Comparison of ENCODE assay signal across 9 cellular contexts in genomic region chr5:177362102-177362868, GRCh38. TPM values are rescaled to one million over a fixed set of nuclear protein-coding genes. Genes with fewer than 3 reads are reported as not detected.
A peak's percentile ranks its signal among the peaks of the same experiment; 100 is the strongest.
DNase-seq lines count a peak whose midpoint lies in the region; ATAC-seq and TF ChIP-seq lines count a peak whose summit lies in the region.
"Had no signal": no experiment of that assay in that cellular context is flagged by ENCODE, and none has a peak within 500 bp of the region (broad histone marks: within the 10 kb centered on the region; RNA-seq: fewer than 3 reads in every experiment).

No MANE protein-coding gene starts in this region.

- intact Hi-C loops in vagina (cut with DNase I), result no loop called here

- H3K36me3 ChIP-seq in liver (ENCODE audit: control insufficient read depth in 4 of 4, insufficient read depth in 3 of 4, low read depth in 1 of 4, low read length in 3 of 4) (no peaks in the 10 kb centered on the region), vagina (no peaks in the 10 kb centered on the region)

- H3K36me3 Mint-ChIP-seq in activated naive CD4-positive, alpha-beta T cell treated with anti-CD3 and anti-CD28 coated beads, Interleukin-2, amount 50 U/mL, for 24 hours, result peaks cover 2% of the 10 kb centered on the region

- peak overlapping the region; percentile 29 to 37 for H3K9ac ChIP-seq in liver (ENCODE audit: low read depth in 1 of 2, low read length in 2 of 2)

- H3K4me3 ChIP-seq in liver (ENCODE audit: low read depth in 1 of 3, low read length in 3 of 3) (peak overlapping the region in 2 of 3 donors; percentile 50 to 66), vagina (peak overlapping the region; percentile 50 to 51)

- no peak for TF ChIP-seq RAD21 in liver (IDR thresholded peaks at IDR 0.05)

- no peak for TF ChIP-seq POLR2A in vagina (IDR thresholded peaks at IDR 0.05)

- H3K4me1 ChIP-seq in liver (ENCODE audit: control insufficient read depth in 4 of 4, insufficient read depth in 4 of 4, low read length in 3 of 4) (peaks cover 24 to 73% (median 65%) of the 10 kb centered on the region in 4 donors), vagina (peaks cover 52% of the 10 kb centered on the region)

- H3K27me3 Mint-ChIP-seq in activated naive CD4-positive, alpha-beta T cell treated with anti-CD3 and anti-CD28 coated beads, Interleukin-2, amount 50 U/mL, for 24 hours, result no peaks in the 10 kb centered on the region

- peak; percentile 51 for DNase-seq in stimulated activated CD4-positive, alpha-beta T cell treated with anti-CD3 and anti-CD28 coated beads, Interleukin-4, amount 100 ng/mL, for 1 hour
- no peak for DNase-seq in stimulated activated CD4-positive, alpha-beta T cell treated with anti-CD3 and anti-CD28 coated beads, Interleukin-2, amount 100 ng/mL, for 48 hours
- DNase-seq in vagina (ENCODE audit: extremely low spot score in 2 of 2), result no peak
- DNase-seq in RKO (ENCODE audit: low spot score), result no peak
- DNase-seq: NCI-H1417 treated with DMSO at 0.1 percent for 48 hours had no signal

- H3K27ac ChIP-seq in liver (ENCODE audit: low read depth in 1 of 2, low read length in 2 of 2), result peak overlapping the region; percentile 78 to 89
- peak overlapping the region; percentile 66 for H3K27ac ChIP-seq in vagina

- peak overlapping the region; percentile 81 for H3K4me3 Mint-ChIP-seq in activated naive CD4-positive, alpha-beta T cell treated with anti-CD3 and anti-CD28 coated beads, Interleukin-2, amount 50 U/mL, for 24 hours

- H3K27me3 ChIP-seq in liver (ENCODE audit: control insufficient read depth in 4 of 4, insufficient read depth in 4 of 4, low read length in 3 of 4) (no peaks in the 10 kb centered on the region), vagina (no peaks in the 10 kb centered on the region)

- peaks cover 78% of the 10 kb centered on the region for H3K4me1 Mint-ChIP-seq in activated naive CD4-positive, alpha-beta T cell treated with anti-CD3 and anti-CD28 coated beads, Interleukin-2, amount 50 U/mL, for 24 hours

- ATAC-seq in HG03432 (IDR thresholded peaks at IDR 0.05; ENCODE audit: unreplicated experiment), result no peak
- ATAC-seq in GM21381 (IDR thresholded peaks at IDR 0.05; ENCODE audit: unreplicated experiment), result no peak

- no peak for TF ChIP-seq CTCF in liver (IDR thresholded peaks at IDR 0.05; ENCODE audit: low read depth, low read length, missing input control)
- TF ChIP-seq CTCF in vagina (IDR thresholded peaks at IDR 0.05), result no peak

- H3K9me3 ChIP-seq in liver (ENCODE audit: control insufficient read depth in 4 of 4, low read length in 3 of 4) (no peaks in the 10 kb centered on the region), vagina (no peaks in the 10 kb centered on the region)

- H3K27ac Mint-ChIP-seq in activated naive CD4-positive, alpha-beta T cell treated with anti-CD3 and anti-CD28 coated beads, Interleukin-2, amount 50 U/mL, for 24 hours, result peak overlapping the region; percentile 82

- WGBS in liver, result 46% methylated on average over 19 of the region's 19 CpGs

- H3K9me3 Mint-ChIP-seq in activated naive CD4-positive, alpha-beta T cell treated with anti-CD3 and anti-CD28 coated beads, Interleukin-2, amount 50 U/mL, for 24 hours, result no peaks in the 10 kb centered on the region

TF ChIP-seq in liver, 16 proteins besides CTCF, POLR2A, EP300 and RAD21:
- TF ChIP-seq MAX (IDR thresholded peaks at IDR 0.05), result no peak
- TF ChIP-seq JUND (IDR thresholded peaks at IDR 0.05), result no peak
- no peak for TF ChIP-seq EGR1 (IDR thresholded peaks at IDR 0.05; ENCODE audit: low read depth in 2 of 2)
- no peak for TF ChIP-seq YY1 (IDR thresholded peaks at IDR 0.05)
- no peak for TF ChIP-seq HNF4G (IDR thresholded peaks at IDR 0.05)
- TF ChIP-seq FOXA1 (IDR thresholded peaks at IDR 0.05), result no peak
- no peak for TF ChIP-seq NR2F2 (IDR thresholded peaks at IDR 0.05)
- no peak for TF ChIP-seq HNF4A (conservative IDR thresholded peaks at IDR 0.05)
- TF ChIP-seq, protein P1, sequence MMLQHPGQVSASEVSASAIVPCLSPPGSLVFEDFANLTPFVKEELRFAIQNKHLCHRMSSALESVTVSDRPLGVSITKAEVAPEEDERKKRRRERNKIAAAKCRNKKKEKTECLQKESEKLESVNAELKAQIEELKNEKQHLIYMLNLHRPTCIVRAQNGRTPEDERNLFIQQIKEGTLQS (IDR thresholded peaks at IDR 0.05), result no peak

RNA-seq across cellular contexts. Expression of gene RGS14, which starts 4.6 kb away (rescaled TPM):
- total RNA-seq in liver (10 to 100 TPM; 10.2 to 53.8 TPM), vagina (49.1 TPM)
- polyA plus RNA-seq in liver, result 10 to 100 TPM; 30.7 to 35.8 TPM

RNA-seq across cellular contexts. Expression of gene LMAN2, which starts 10.8 kb away (rescaled TPM):
- total RNA-seq in liver (100 to 1,000 TPM; 279 to 478 TPM), vagina (166 TPM)
- polyA plus RNA-seq in liver, result 100 to 1,000 TPM; 243 to 449 TPM

RNA-seq across cellular contexts. Expression of gene SLC34A1, which starts 21.9 kb away (rescaled TPM):
- total RNA-seq in liver (1 to 10 TPM in 1 of 2 donors, under 1 TPM in 1; 0.23 to 1.0 TPM), vagina (not detected)
- under 1 TPM; 0.33 to 0.60 TPM for polyA plus RNA-seq in liver

RNA-seq across cellular contexts. Expression of gene PFN3, which starts 38.2 kb away (rescaled TPM):
- total RNA-seq in liver (not detected), vagina (not detected)
- not detected for polyA plus RNA-seq in liver

RNA-seq across cellular contexts. Expression of gene F12, which starts 47.1 kb away (rescaled TPM):
- total RNA-seq in liver (100 to 1,000 TPM in 1 of 2 donors, 10 to 100 TPM in 1; 27.7 to 256 TPM), vagina (5.2 TPM)
- polyA plus RNA-seq in liver, result 100 to 1,000 TPM; 294 to 328 TPM
